Comparison of ENCODE assay signal across 8 cellular contexts in the genomic region with DNA sequence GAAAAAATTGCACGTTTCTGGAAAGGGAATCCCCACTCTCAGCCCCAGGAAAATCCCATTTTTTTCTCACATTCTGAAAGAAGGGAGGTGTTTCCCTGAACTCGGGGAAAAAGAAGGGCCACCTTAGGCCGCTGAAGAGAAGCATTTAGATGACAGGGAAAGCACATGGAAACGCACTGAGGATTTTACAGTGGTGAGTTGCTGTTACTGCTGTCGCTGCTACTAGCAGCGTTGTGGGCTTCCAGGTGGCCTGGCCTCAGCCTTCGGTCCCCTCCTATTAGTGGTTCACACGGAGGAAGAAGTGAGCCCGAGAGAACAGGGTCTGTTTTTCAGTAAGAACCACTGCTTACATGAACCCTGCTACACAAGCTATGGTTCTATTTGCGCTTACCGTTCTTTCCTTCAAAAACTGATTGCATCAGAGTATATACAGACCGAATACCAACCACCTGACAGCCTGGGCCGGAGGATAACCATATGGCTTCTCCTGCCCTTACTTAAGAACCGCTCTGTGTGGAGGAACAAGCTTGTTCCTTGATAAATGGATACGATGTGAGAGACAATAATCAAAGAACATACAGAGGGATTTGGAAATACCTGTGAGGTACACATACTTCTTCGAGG. TPM values are rescaled to one million over a fixed set of nuclear protein-coding genes. Genes with fewer than 3 reads are reported as not detected.
A peak's percentile ranks its signal among the peaks of the same experiment; 100 is the strongest.
DNase-seq lines count a peak whose midpoint lies in the region; ATAC-seq and TF ChIP-seq lines count a peak whose summit lies in the region.

No MANE protein-coding gene starts in this region.

- H3K27me3 ChIP-seq in HUES64 (ENCODE audit: insufficient read depth, low read length), result no peaks in the 10 kb centered on the region

- DNase-seq in D341Med (ENCODE audit: low spot score), result peak; percentile 76
- no peak for DNase-seq in coronary artery (ENCODE audit: low spot score)
- peak; percentile 3 for DNase-seq in midbrain (lab: John Stamatoyannopoulos, UW)
- DNase-seq in HT-29 (ENCODE audit: low spot score), result no peak
- DNase-seq in 8988T, result no peak
- no peak for DNase-seq in pons (ENCODE audit: low spot score)

- no peak for ATAC-seq in HG02763 (IDR thresholded peaks at IDR 0.05; ENCODE audit: unreplicated experiment)

- peak overlapping the region; percentile 98 for H3K27ac ChIP-seq in HUES64 (ENCODE audit: low read depth, low read length)
- peak overlapping the region; percentile 72 to 92 for H3K27ac ChIP-seq in coronary artery

- H3K36me3 ChIP-seq in HUES64 (ENCODE audit: insufficient read depth, low read length), result no peaks in the 10 kb centered on the region

- peak overlapping the region; percentile 88 for H3K9ac ChIP-seq in HUES64 (ENCODE audit: low read depth, low read length)

- H3K4me3 ChIP-seq in HUES64 (ENCODE audit: low read length) (peak overlapping the region; percentile 88), coronary artery (peak overlapping the region; percentile 75)

- no peak for TF ChIP-seq CTCF in coronary artery (IDR thresholded peaks at IDR 0.05)

- 21% methylated on average over 16 of the region's 16 CpGs for WGBS in HUES64

- H3K4me1 ChIP-seq in HUES64 (ENCODE audit: insufficient read depth, low read length), result peaks cover 41% of the 10 kb centered on the region

- no peaks in the 10 kb centered on the region for H3K9me3 ChIP-seq in HUES64 (ENCODE audit: insufficient read depth, low read depth, low read length)

RNA-seq across cellular contexts. Expression of a gene that starts 1.0 kb away (rescaled TPM):
- 3.5 TPM for polyA plus RNA-seq in HUES64 (2013, experiment 1 of 2)
- 4.6 TPM for polyA plus RNA-seq in HUES64 (2013, experiment 2 of 2)
- total RNA-seq in HT-29 (2014; rRNA removed; shearing (Covaris generic)), result not detected in 2 replicates

RNA-seq across cellular contexts. Expression of a gene that starts 42.6 kb away (rescaled TPM):
- not detected for polyA plus RNA-seq in HUES64 (2013, experiment 1 of 2)
- polyA plus RNA-seq in HUES64 (2013, experiment 2 of 2), result not detected
- 27.3 and 28.8 TPM in 2 replicates for total RNA-seq in HT-29 (2014; rRNA removed; shearing (Covaris generic))

Comparison
In these comparisons a context has a peak if more than half of its experiments do, and no peak if none do; other contexts are left out.
1. DNase-seq: peak in D341Med (single experiment) and midbrain (single experiment); none in coronary artery (single experiment), HT-29 (single experiment), 8988T (single experiment) and pons (single experiment).